23 cellular contexts compared by ENCODE assay signal in the genomic region with DNA sequence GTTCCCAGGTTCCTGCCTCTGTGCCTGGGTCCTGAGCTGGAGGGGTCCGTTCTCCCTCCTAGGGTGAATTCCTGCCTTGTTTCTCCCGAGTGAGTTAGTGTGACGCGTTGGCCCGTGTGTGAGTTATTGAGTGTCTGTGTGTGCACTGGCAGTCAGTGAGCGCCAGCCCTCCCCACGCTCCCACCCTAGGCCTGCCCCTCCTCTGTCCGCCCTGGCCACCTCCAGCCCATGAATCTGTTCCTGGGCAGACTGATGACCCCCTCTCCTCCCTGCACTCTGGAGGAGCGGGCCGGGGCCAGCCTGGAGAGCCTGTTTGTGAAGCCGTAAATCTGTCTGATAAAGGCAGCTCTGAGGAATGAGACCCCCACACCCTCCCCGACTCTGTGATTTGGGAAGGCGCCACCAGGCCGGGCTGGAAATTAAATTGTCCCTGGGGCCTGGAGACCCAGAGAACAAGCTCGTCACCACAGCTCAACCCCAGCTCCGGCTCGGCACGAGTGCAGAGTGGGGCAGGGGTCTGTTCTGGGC. TPM values are rescaled to one million over a fixed set of nuclear protein-coding genes. Genes with fewer than 3 reads are reported as not detected.
DNase-seq lines count a peak whose midpoint lies in the region; ATAC-seq and TF ChIP-seq lines count a peak whose summit lies in the region.
"Had no signal": no experiment of that assay in that cellular context is flagged by ENCODE, and none has a peak within 500 bp of the region (broad histone marks: within the 10 kb centered on the region; RNA-seq: fewer than 3 reads in every experiment).

No MANE protein-coding gene starts in this region.

- H3K27me3 Mint-ChIP-seq in brain, result peaks cover 3% of the 10 kb centered on the region
- H3K27me3 Mint-ChIP-seq in nephron (ENCODE audit: low read depth), result no peaks in the 10 kb centered on the region
- H3K27me3 Mint-ChIP-seq in type B pancreatic cell, result no peaks in the 10 kb centered on the region
- H3K27me3 Mint-ChIP-seq in glutamatergic neuron (ENCODE audit: unreplicated experiment), result peaks cover 4% of the 10 kb centered on the region
- H3K27me3 Mint-ChIP-seq: CD8-positive, alpha-beta memory T cell had no signal

- H3K27me3 ChIP-seq in HUES6 (ENCODE audit: control insufficient read depth, insufficient read depth, low read length), result no peaks in the 10 kb centered on the region

- H3K27ac ChIP-seq in HUES6 (ENCODE audit: low read depth, low read length), result no peak overlapping the region; the same call in 1 of the 2 replicates
- H3K27ac ChIP-seq: RWPE1, SJCRH30 had no signal

- peak overlapping the region; percentile 47 for H3K9ac ChIP-seq in HUES6 (ENCODE audit: low read length)

- no peaks in the 10 kb centered on the region for H3K36me3 Mint-ChIP-seq in brain
- no peaks in the 10 kb centered on the region for H3K36me3 Mint-ChIP-seq in nephron (ENCODE audit: low read depth)
- no peaks in the 10 kb centered on the region for H3K36me3 Mint-ChIP-seq in type B pancreatic cell
- H3K36me3 Mint-ChIP-seq in glutamatergic neuron (ENCODE audit: unreplicated experiment), result no peaks in the 10 kb centered on the region

- DNase-seq in type B pancreatic cell (ENCODE audit: extremely low spot score, unreplicated experiment) (no peak), glutamatergic neuron (no peak), MV-4-11 (lab: John Stamatoyannopoulos, UW) (no peak)
- DNase-seq: CD8-positive, alpha-beta memory T cell; DND-41; GDM1; GOT3; KBM-7; NCI-H1436; NCI-H2029; NCI-H2171; NCI-H774; PC-3; SJCRH30 had no signal

- no peak for ATAC-seq in GM21515 (IDR thresholded peaks at IDR 0.05; ENCODE audit: unreplicated experiment)
- ATAC-seq: GM12878, PC-3 had no signal

- H3K4me1 Mint-ChIP-seq in brain, result no peaks in the 10 kb centered on the region
- peaks cover 15% of the 10 kb centered on the region for H3K4me1 Mint-ChIP-seq in nephron
- peaks cover 10% of the 10 kb centered on the region for H3K4me1 Mint-ChIP-seq in type B pancreatic cell (ENCODE audit: unreplicated experiment)
- no peaks in the 10 kb centered on the region for H3K4me1 Mint-ChIP-seq in glutamatergic neuron (ENCODE audit: low read depth, unreplicated experiment)
- H3K4me1 Mint-ChIP-seq: CD8-positive, alpha-beta memory T cell had no signal

- peak overlapping the region in 3 of 5 experiments; percentile 42 to 95 (median 47) for H3K27ac Mint-ChIP-seq in brain
- H3K27ac Mint-ChIP-seq in nephron, result peak overlapping the region; percentile 99 to 100 (median 99)
- H3K27ac Mint-ChIP-seq in type B pancreatic cell, result peak overlapping the region; percentile 84
- H3K27ac Mint-ChIP-seq in glutamatergic neuron (ENCODE audit: unreplicated experiment), result no peak overlapping the region
- H3K27ac Mint-ChIP-seq: CD8-positive, alpha-beta memory T cell had no signal

- H3K36me3 ChIP-seq in HUES6 (ENCODE audit: control insufficient read depth, insufficient read depth, low read length), result no peaks in the 10 kb centered on the region
- H3K36me3 ChIP-seq: SJCRH30 had no signal

- H3K9me3 Mint-ChIP-seq in brain (no peaks in the 10 kb centered on the region), nephron (no peaks in the 10 kb centered on the region), type B pancreatic cell (no peaks in the 10 kb centered on the region), glutamatergic neuron (ENCODE audit: unreplicated experiment) (peaks cover 2% of the 10 kb centered on the region)
- H3K9me3 Mint-ChIP-seq: CD8-positive, alpha-beta memory T cell had no signal

- H3K4me3 ChIP-seq in HUES6 (ENCODE audit: low read depth, low read length), result no peak overlapping the region
- H3K4me3 ChIP-seq: GM12878, SJCRH30 had no signal

- peak overlapping the region in 2 of 5 experiments; percentile 52 to 61 for H3K4me3 Mint-ChIP-seq in brain
- H3K4me3 Mint-ChIP-seq in nephron, result peak overlapping the region; percentile 20 to 80 (median 39)
- H3K4me3 Mint-ChIP-seq in type B pancreatic cell, result peak overlapping the region; percentile 52
- no peak overlapping the region for H3K4me3 Mint-ChIP-seq in glutamatergic neuron (ENCODE audit: unreplicated experiment)
- H3K4me3 Mint-ChIP-seq: CD8-positive, alpha-beta memory T cell had no signal

- no peaks in the 10 kb centered on the region for H3K9me3 ChIP-seq in HUES6 (ENCODE audit: control insufficient read depth, insufficient read depth, low read depth, low read length)
- H3K9me3 ChIP-seq: SJCRH30 had no signal

- peaks cover 4% of the 10 kb centered on the region; the same call in 1 of the 2 replicates for H3K4me1 ChIP-seq in HUES6 (ENCODE audit: control insufficient read depth, insufficient read depth, low read length)
- H3K4me1 ChIP-seq: SJCRH30 had no signal

- no peak for TF ChIP-seq CTCF in brain (conservative IDR thresholded peaks at IDR 0.05)
- no peak for TF ChIP-seq CTCF in nephron (IDR thresholded peaks at IDR 0.05; ENCODE audit: unreplicated experiment in 3 of 3)
- TF ChIP-seq CTCF in type B pancreatic cell (conservative IDR thresholded peaks at IDR 0.05), result no peak
- TF ChIP-seq CTCF in glutamatergic neuron (IDR thresholded peaks at IDR 0.05; ENCODE audit: partially characterized antibody, unreplicated experiment), result no peak

RNA-seq across cellular contexts. Expression of a gene that starts 8.5 kb away (rescaled TPM):
- 41.9 TPM for polyA plus RNA-seq in brain (ENCODE audit: insufficient read depth, low read depth, low replicate concordance)
- total RNA-seq in type B pancreatic cell (ENCODE audit: low replicate concordance), result 59.0 and 59.7 TPM in 2 replicates
- 49.7 TPM for total RNA-seq in glutamatergic neuron (ENCODE audit: unreplicated experiment)

RNA-seq across cellular contexts. Expression of a gene that starts 32.0 kb away (rescaled TPM):
- 643 TPM for polyA plus RNA-seq in brain (ENCODE audit: insufficient read depth, low read depth, low replicate concordance)
- total RNA-seq in type B pancreatic cell (ENCODE audit: low replicate concordance) (350 and 438 TPM in 2 replicates), glutamatergic neuron (ENCODE audit: unreplicated experiment) (347 TPM)

RNA-seq across cellular contexts. Expression of a gene that starts 35.2 kb away (rescaled TPM):
- polyA plus RNA-seq in brain (ENCODE audit: insufficient read depth, low read depth, low replicate concordance), result 0.76 TPM
- total RNA-seq in type B pancreatic cell (ENCODE audit: low replicate concordance) (0.21 and 0.46 TPM in 2 replicates), glutamatergic neuron (ENCODE audit: unreplicated experiment) (not detected)
- total RNA-seq: CD8-positive, alpha-beta memory T cell; GM12878; NCI-H460; PC-3; SJCRH30 had no signal
- polyA plus RNA-seq: AG04450; BJ; CD8-positive, alpha-beta memory T cell; GM12878 had no signal

RNA-seq across cellular contexts. Expression of a gene that starts 35.7 kb away (rescaled TPM):
- polyA plus RNA-seq in brain (ENCODE audit: insufficient read depth, low read depth, low replicate concordance), result 13.4 TPM
- total RNA-seq in type B pancreatic cell (ENCODE audit: low replicate concordance) (3.7 and 4.8 TPM in 2 replicates), glutamatergic neuron (ENCODE audit: unreplicated experiment) (0.44 TPM)
- total RNA-seq: NCI-H460, SJCRH30 had no signal
- polyA plus RNA-seq: AG04450, BJ had no signal
